17 cellular contexts compared by ENCODE assay signal in the genomic region with DNA sequence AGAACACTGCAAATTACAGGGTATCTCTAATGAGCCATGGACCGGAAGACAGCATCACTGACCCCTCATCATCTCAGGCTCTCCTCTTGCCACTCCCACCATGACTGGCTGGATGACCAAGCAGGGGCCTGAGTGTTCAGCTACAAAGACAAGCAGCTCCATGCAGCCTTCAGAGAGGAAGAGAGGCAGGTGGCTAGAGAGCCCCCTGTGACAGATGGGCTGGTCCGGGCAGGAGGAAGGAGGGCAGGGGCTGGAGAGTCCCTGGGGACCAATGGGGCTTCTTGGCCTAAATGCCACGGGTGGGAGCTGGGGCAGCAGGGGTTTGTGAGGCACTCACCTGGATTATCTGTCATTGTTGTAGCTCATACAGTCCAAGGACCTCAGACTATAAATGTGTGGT. TPM values are rescaled to one million over a fixed set of nuclear protein-coding genes. Genes with fewer than 3 reads are reported as not detected.
A peak's percentile ranks its signal among the peaks of the same experiment; 100 is the strongest.
DNase-seq lines count a peak whose midpoint lies in the region; ATAC-seq and TF ChIP-seq lines count a peak whose summit lies in the region.
"Had no signal": no experiment of that assay in that cellular context is flagged by ENCODE, and none has a peak within 500 bp of the region (broad histone marks: within the 10 kb centered on the region; RNA-seq: fewer than 3 reads in every experiment).

No MANE protein-coding gene starts in this region.

- peaks cover 0 to 9% (median 0%) of the 10 kb centered on the region in 11 experiments; a peak in 4 of 22 replicates for H4K20me1 ChIP-seq in BLaER1 treated with 17β-estradiol and CSF1 and Interleukin-3, amounts not matched to agents 10 nM and 100 nM

- no peak overlapping the region for H3K27ac Mint-ChIP-seq in CD8-positive, alpha-beta T cell
- H3K27ac Mint-ChIP-seq in immature natural killer cell (peak overlapping the region in 2 of 6 donors; percentile 79 to 95), nephron progenitor cell (no peak overlapping the region)
- H3K27ac Mint-ChIP-seq: endodermal cell had no signal

- H3K36me3 Mint-ChIP-seq in CD8-positive, alpha-beta T cell = no peaks in the 10 kb centered on the region
- H3K36me3 Mint-ChIP-seq in immature natural killer cell = no peaks in the 10 kb centered on the region
- no peaks in the 10 kb centered on the region for H3K36me3 Mint-ChIP-seq in nephron progenitor cell (ENCODE audit: low read depth)

- no peak overlapping the region for H3K27ac ChIP-seq in BLaER1 treated with 17β-estradiol and CSF1 and Interleukin-3, amounts not matched to agents 10 nM and 100 nM
- H3K27ac ChIP-seq in CD8-positive, alpha-beta T cell (ENCODE audit: low read depth, low read length) = peak overlapping the region; percentile 86
- H3K27ac ChIP-seq in RWPE2 (ENCODE audit: poor library complexity, severe bottlenecking) = no peak overlapping the region
- H3K27ac ChIP-seq: KMS-11, thyroid gland had no signal

- no peaks in the 10 kb centered on the region for H3K9me3 Mint-ChIP-seq in CD8-positive, alpha-beta T cell
- H3K9me3 Mint-ChIP-seq in immature natural killer cell (no peaks in the 10 kb centered on the region), nephron progenitor cell (no peaks in the 10 kb centered on the region)
- H3K9me3 Mint-ChIP-seq: endodermal cell, neural crest cell had no signal

- H3K36me3 ChIP-seq in BLaER1 treated with 17β-estradiol and CSF1 and Interleukin-3, amounts not matched to agents 10 nM and 100 nM = no peaks in the 10 kb centered on the region
- H3K36me3 ChIP-seq in CD8-positive, alpha-beta T cell (ENCODE audit: insufficient read depth, low read length) = no peaks in the 10 kb centered on the region
- no peaks in the 10 kb centered on the region for H3K36me3 ChIP-seq in RWPE2 (ENCODE audit: low read depth)
- H3K36me3 ChIP-seq: thyroid gland had no signal

- no peak overlapping the region for H3K4me3 ChIP-seq in BLaER1 treated with 17β-estradiol and CSF1 and Interleukin-3, amounts not matched to agents 10 nM and 100 nM
- peak overlapping the region; percentile 23 for H3K4me3 ChIP-seq in CD8-positive, alpha-beta T cell (ENCODE audit: low read depth, low read length)
- no peak overlapping the region for H3K4me3 ChIP-seq in RWPE2 (ENCODE audit: severe bottlenecking)
- H3K4me3 ChIP-seq: skin epidermis, thyroid gland had no signal

- intact Hi-C loops in CD8-positive, alpha-beta T cell (cut with DNase I, micrococcal nuclease) = loop anchor here in 1 of 2 experiments (5.0 kb wide), 1 partner anchor 33 kb away; no protein-coding TSS in a partner anchor

- peaks cover 63 to 99% (median 96%) of the 10 kb centered on the region in 10 experiments for H3K4me1 ChIP-seq in BLaER1 treated with 17β-estradiol and CSF1 and Interleukin-3, amounts not matched to agents 10 nM and 100 nM
- H3K4me1 ChIP-seq in CD8-positive, alpha-beta T cell (ENCODE audit: insufficient read depth, low read length) = peaks cover 95% of the 10 kb centered on the region
- no peaks in the 10 kb centered on the region for H3K4me1 ChIP-seq in RWPE2 (ENCODE audit: insufficient read depth, poor library complexity, severe bottlenecking)

- no peaks in the 10 kb centered on the region for H3K27me3 Mint-ChIP-seq in CD8-positive, alpha-beta T cell (ENCODE audit: low read depth)
- H3K27me3 Mint-ChIP-seq in immature natural killer cell (ENCODE audit: low read depth in 3 of 3) = peaks cover 15 to 22% (median 20%) of the 10 kb centered on the region in 3 donors
- H3K27me3 Mint-ChIP-seq in nephron progenitor cell (ENCODE audit: low read depth, poor library complexity) = peaks cover 3% of the 10 kb centered on the region

- TF ChIP-seq CTCF in CD8-positive, alpha-beta T cell (IDR thresholded peaks at IDR 0.05) = no peak
- TF ChIP-seq CTCF in RWPE2 (IDR thresholded peaks at IDR 0.05; ENCODE audit: poor library complexity, severe bottlenecking) (no peak), nephron progenitor cell (IDR thresholded peaks at IDR 0.05) (no peak)

- 0 out of 22 replicates have a peak overlapping the region, but pooled peaks of 1 of the 11 experiments have one; percentile 35 for H3K9ac ChIP-seq in BLaER1 treated with 17β-estradiol and CSF1 and Interleukin-3, amounts not matched to agents 10 nM and 100 nM
- H3K9ac ChIP-seq: KMS-11 had no signal

- no peak for ATAC-seq in CD8-positive, alpha-beta T cell
- ATAC-seq in RWPE2 (ENCODE audit: low read depth) = no peak
- ATAC-seq in esophagus mucosa = no peak
- ATAC-seq: left colon had no signal

- peaks cover 0 to 32% (median 0%) of the 10 kb centered on the region in 11 experiments; a peak in 7 of 22 replicates for H3K27me3 ChIP-seq in BLaER1 treated with 17β-estradiol and CSF1 and Interleukin-3, amounts not matched to agents 10 nM and 100 nM
- no peaks in the 10 kb centered on the region for H3K27me3 ChIP-seq in CD8-positive, alpha-beta T cell (ENCODE audit: insufficient read depth, low read length)
- H3K27me3 ChIP-seq in RWPE2 (ENCODE audit: insufficient read depth, poor library complexity, severe bottlenecking) = no peaks in the 10 kb centered on the region
- H3K27me3 ChIP-seq: thyroid gland had no signal

- H3K4me1 Mint-ChIP-seq in CD8-positive, alpha-beta T cell (ENCODE audit: low read depth) = peaks cover 22% of the 10 kb centered on the region
- peaks cover 26 to 27% of the 10 kb centered on the region in 2 donors for H3K4me1 Mint-ChIP-seq in immature natural killer cell
- peaks cover 30% of the 10 kb centered on the region for H3K4me1 Mint-ChIP-seq in nephron progenitor cell

- peak in 1 of 7 experiments; percentile 49 for DNase-seq in CD8-positive, alpha-beta T cell
- peak; percentile 19 for DNase-seq in RWPE2 (ENCODE audit: low spot score)
- no peak for DNase-seq in immature natural killer cell
- DNase-seq in NCI-H1930 (lab: John Stamatoyannopoulos, UW) = no peak
- DNase-seq in nephron progenitor cell = no peak
- DNase-seq: NCI-H2081 treated with DMSO at 0.1 percent for 48 hours, OCI-M1, thyroid gland had no signal

- H3K9me3 ChIP-seq in BLaER1 treated with 17β-estradiol and CSF1 and Interleukin-3, amounts not matched to agents 10 nM and 100 nM (replicated peaks in 1 of 11) = no peaks in the 10 kb centered on the region
- H3K9me3 ChIP-seq in CD8-positive, alpha-beta T cell (ENCODE audit: low read length) = no peaks in the 10 kb centered on the region
- H3K9me3 ChIP-seq in RWPE2 (ENCODE audit: severe bottlenecking) = no peaks in the 10 kb centered on the region
- H3K9me3 ChIP-seq: thyroid gland had no signal

- POLR2A ChIA-PET in CD8-positive, alpha-beta T cell (lab: Charles Lee) = interaction anchor here (1.0 to 1.2 kb wide), 5 partner anchors 17 to 83 kb away, joined by 3 read pairs; no protein-coding TSS in a partner anchor

- CTCF ChIA-PET in CD8-positive, alpha-beta T cell (lab: Charles Lee) = interaction anchor here (0.7 to 3.6 kb wide), 6 partner anchors 12 to 81 kb away, joined by 3 to 21 read pairs (median 4); a partner anchor contains a TSS

- H3K4me3 Mint-ChIP-seq in CD8-positive, alpha-beta T cell = peak overlapping the region; percentile 61
- H3K4me3 Mint-ChIP-seq in immature natural killer cell (peak overlapping the region in 4 of 5 donors; percentile 36 to 73 (median 54)), nephron progenitor cell (no peak overlapping the region)
- H3K4me3 Mint-ChIP-seq: endodermal cell, neural crest cell had no signal

- H3K4me2 ChIP-seq in BLaER1 treated with 17β-estradiol and CSF1 and Interleukin-3, amounts not matched to agents 10 nM and 100 nM = peak overlapping the region; percentile 79 to 93 (median 84)
- H3K4me2 ChIP-seq: KMS-11 had no signal

RNA-seq across cellular contexts. Expression of a gene that starts 12.8 kb away (rescaled TPM):
- total RNA-seq in CD8-positive, alpha-beta T cell = 100 to 1,000 TPM; 144 TPM
- 100 to 1,000 TPM in 1 of 3 donors, 10 to 100 TPM in 2; 37.4 to 153 (median 64.8) TPM for polyA plus RNA-seq in immature natural killer cell
- total RNA-seq in esophagus mucosa = 1.6 TPM

RNA-seq across cellular contexts. Expression of a gene that starts 33.8 kb away (rescaled TPM):
- total RNA-seq in CD8-positive, alpha-beta T cell = 1 to 10 TPM; 3.8 to 4.1 TPM
- polyA plus RNA-seq in immature natural killer cell = 1 to 10 TPM in 1 of 3 donors, under 1 TPM in 2; 0.40 to 1.0 (median 0.44) TPM
- total RNA-seq in esophagus mucosa = not detected
- total RNA-seq: endodermal cell; glomerular endothelial cell; left colon; neural crest cell; T-helper 2 cell treated with Interferon-gamma antibody and Interleukin-4, amounts not matched to agents 100 ng/mL and 5 ng/mL, for 36 hours; thyroid gland had no signal

Comparison
In these comparisons a context has a peak if more than half of its experiments do, and no peak if none do; other contexts are left out.
1. RNA of a gene that starts 12.8 kb away (total RNA-seq): 144 TPM in CD8-positive, alpha-beta T cell; 1.6 TPM in esophagus mucosa (single experiment); every median in the first group is over 10 times any median in the second.